ENCODE assay signal across 32 cellular contexts in genomic region chr14:61802010-61802621, GRCh38.
"Had no signal": no experiment of that assay in that cellular context is flagged by ENCODE, and none has a peak within 500 bp of the region (broad histone marks: within the 10 kb centered on the region; RNA-seq: fewer than 3 reads in every experiment).

No MANE protein-coding gene starts in this region.

- H3K9me3 Mint-ChIP-seq: activated B cell treated with CpG ODN at 0.5 μM for 24 hours; activated CD8-positive, alpha-beta T cell treated with anti-CD3 and anti-CD28 coated beads for 36 hours; activated T-cell treated with anti-CD3 and anti-CD28 coated beads, Interleukin-2, amount 50 U/mL, for 4 hours; activated T-helper 17 cell treated with anti-CD3 and anti-CD28 coated beads, Interleukin-2, amount 50 U/mL, for 72 hours; central memory CD8-positive, alpha-beta T cell; dendritic cell treated with granulocyte-macrophage colony-stimulating factor and Interleukin-4, amounts not matched to agents 40 ng/mL and 50 ng/mL, for 4 days; endodermal cell; T-helper 2 cell treated with Interferon-gamma antibody and Interleukin-4, amounts not matched to agents 5 μg/mL and 100 μg/mL, for 36 hours had no signal

- H3K4me3 Mint-ChIP-seq: activated B cell treated with CpG ODN at 0.5 μM for 24 hours; activated CD8-positive, alpha-beta T cell treated with anti-CD3 and anti-CD28 coated beads for 36 hours; activated naive CD8-positive, alpha-beta T cell; activated T-cell treated with anti-CD3 and anti-CD28 coated beads, Interleukin-2, amount 50 U/mL, for 4 hours; activated T-helper 17 cell treated with anti-CD3 and anti-CD28 coated beads, Interleukin-2, amount 50 U/mL, for 72 hours; central memory CD8-positive, alpha-beta T cell; dendritic cell treated with granulocyte-macrophage colony-stimulating factor and Interleukin-4, amounts not matched to agents 40 ng/mL and 50 ng/mL, for 4 days; endodermal cell; T-helper 17 cell; T-helper 2 cell treated with Interferon-gamma antibody and Interleukin-4, amounts not matched to agents 5 μg/mL and 100 μg/mL, for 36 hours had no signal

- H3K27ac Mint-ChIP-seq: activated B cell treated with CpG ODN at 0.5 μM for 24 hours; activated CD8-positive, alpha-beta T cell treated with anti-CD3 and anti-CD28 coated beads for 36 hours; activated naive CD8-positive, alpha-beta T cell; activated T-helper 17 cell treated with anti-CD3 and anti-CD28 coated beads, Interleukin-2, amount 50 U/mL, for 72 hours; dendritic cell treated with granulocyte-macrophage colony-stimulating factor and Interleukin-4, amounts not matched to agents 40 ng/mL and 50 ng/mL, for 4 days; endodermal cell; T-helper 17 cell; T-helper 2 cell treated with Interferon-gamma antibody and Interleukin-4, amounts not matched to agents 5 μg/mL and 100 μg/mL, for 36 hours had no signal

- H3K27me3 Mint-ChIP-seq: activated B cell treated with CpG ODN at 0.5 μM for 24 hours; activated CD8-positive, alpha-beta T cell treated with anti-CD3 and anti-CD28 coated beads for 36 hours; activated naive CD8-positive, alpha-beta T cell; activated T-helper 17 cell treated with anti-CD3 and anti-CD28 coated beads, Interleukin-2, amount 50 U/mL, for 72 hours; central memory CD8-positive, alpha-beta T cell; dendritic cell treated with granulocyte-macrophage colony-stimulating factor and Interleukin-4, amounts not matched to agents 40 ng/mL and 50 ng/mL, for 4 days; T-helper 17 cell had no signal

- ATAC-seq: activated CD4-positive, CD25-positive, alpha-beta regulatory T cell treated with anti-CD3 and anti-CD28 coated beads, Interleukin-2, amount 50 U/mL, for 24 hours; activated CD8-positive, alpha-beta T cell treated with anti-CD3 and anti-CD28 coated beads for 36 hours; activated T-cell treated with anti-CD3 and anti-CD28 coated beads, Interleukin-2, amount 50 U/mL, for 4 hours; activated T-helper 17 cell treated with anti-CD3 and anti-CD28 coated beads, Interleukin-2, amount 50 U/mL, for 72 hours; esophagus mucosa; T-helper 17 cell had no signal

- H3K4me1 Mint-ChIP-seq: activated T-helper 17 cell treated with anti-CD3 and anti-CD28 coated beads, Interleukin-2, amount 50 U/mL, for 72 hours; central memory CD8-positive, alpha-beta T cell; endodermal cell; T-helper 17 cell had no signal

- DNase-seq: activated B cell treated with CpG ODN at 0.5 μM for 24 hours; activated CD4-positive, alpha-beta T cell treated with anti-CD3 and anti-CD28 coated beads for 48 hours; activated CD4-positive, alpha-beta T cell treated with anti-CD3 and anti-CD28 coated beads, Interleukin-2, amount 50 U/mL, for 1 hour; activated CD4-positive, alpha-beta T cell treated with anti-CD3 and anti-CD28 coated beads, Interleukin-2, amount 50 U/mL, for 48 hours; activated CD8-positive, alpha-beta memory T cell treated with anti-CD3 and anti-CD28 coated beads for 24 hours; activated CD8-positive, alpha-beta T cell treated with anti-CD3 and anti-CD28 coated beads for 36 hours; activated effector memory CD4-positive, alpha-beta T cell treated with Interleukin-2 at 50 U/mL for 16 hours; activated gamma-delta T cell treated with Interleukin-2 at 50 U/mL for 16 hours; activated naive CD4-positive, alpha-beta T cell treated with anti-CD3 and anti-CD28 coated beads, Interleukin-2, amount 50 U/mL, for 16 hours; activated naive CD4-positive, alpha-beta T cell treated with Interleukin-2 at 50 U/mL for 16 hours; activated T-cell treated with anti-CD3 and anti-CD28 coated beads, Interleukin-2, amount 50 U/mL, for 4 hours; amniotic stem cell; anterior cingulate cortex; brain microvascular endothelial cell; dorsolateral prefrontal cortex; effector memory CD4-positive, alpha-beta T cell; endodermal cell; foreskin fibroblast; head of caudate nucleus; T-helper 17 cell; T1000; WERI-Rb-1 had no signal

- FAIRE-seq: astrocyte, bronchial epithelial cell, frontal cortex had no signal
